ENCODE assay signal across 1 cellular context in the genomic region with DNA sequence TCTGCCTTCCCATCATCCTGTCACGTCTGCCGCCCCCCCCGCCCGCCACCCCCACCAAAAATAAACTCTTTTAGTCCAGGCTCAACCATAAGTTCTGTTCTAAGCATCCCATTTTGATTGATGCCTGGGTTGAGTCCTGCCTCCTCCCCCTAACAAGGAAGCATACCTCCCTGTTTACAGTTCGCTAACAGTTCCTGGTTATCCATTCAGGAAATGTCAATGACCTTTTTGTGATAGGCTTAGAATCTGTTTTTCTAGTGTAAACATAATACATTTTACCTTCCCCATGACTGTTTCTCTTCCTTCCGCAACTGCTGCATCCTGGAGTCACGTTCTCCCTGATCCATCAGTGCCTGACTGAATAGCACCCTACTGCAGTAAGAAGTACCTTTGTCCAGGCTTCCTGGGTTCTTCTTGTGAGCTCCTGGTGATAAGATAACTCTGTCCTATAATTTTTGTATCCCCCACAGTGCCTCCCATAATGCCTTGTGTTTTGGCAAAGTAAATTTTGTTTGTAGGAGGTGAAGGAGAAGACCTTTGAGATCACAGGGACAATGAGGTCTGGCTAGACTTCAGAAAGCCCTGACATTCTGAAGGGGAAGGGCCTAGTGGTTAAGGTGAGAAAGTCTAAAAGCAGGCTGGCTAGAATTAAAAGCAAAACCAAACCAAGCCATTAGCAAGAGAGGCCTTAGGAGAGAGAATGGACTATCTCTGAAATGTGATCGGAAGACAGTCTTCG.
A peak's percentile ranks its signal among the peaks of the same experiment; 100 is the strongest.
TF ChIP-seq lines count a peak whose summit lies in the region.

No MANE protein-coding gene starts in this region.

TF ChIP-seq in SK-N-SH, 30 proteins besides CTCF, POLR2A, EP300 and RAD21 (continued from another document):
- TF ChIP-seq, protein P1, sequence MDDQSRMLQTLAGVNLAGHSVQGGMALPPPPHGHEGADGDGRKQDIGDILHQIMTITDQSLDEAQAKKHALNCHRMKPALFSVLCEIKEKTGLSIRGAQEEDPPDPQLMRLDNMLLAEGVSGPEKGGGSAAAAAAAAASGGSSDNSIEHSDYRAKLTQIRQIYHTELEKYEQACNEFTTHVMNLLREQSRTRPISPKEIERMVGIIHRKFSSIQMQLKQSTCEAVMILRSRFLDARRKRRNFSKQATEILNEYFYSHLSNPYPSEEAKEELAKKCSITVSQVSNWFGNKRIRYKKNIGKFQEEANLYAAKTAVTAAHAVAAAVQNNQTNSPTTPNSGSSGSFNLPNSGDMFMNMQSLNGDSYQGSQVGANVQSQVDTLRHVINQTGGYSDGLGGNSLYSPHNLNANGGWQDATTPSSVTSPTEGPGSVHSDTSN (IDR thresholded peaks at IDR 0.05), result 0 out of 2 replicates have a peak, but pooled peaks have one; percentile 43
- TF ChIP-seq POLR2AphosphoS5 (IDR thresholded peaks at IDR 0.05; ENCODE audit: low read depth, low read length) (no peak), SIN3A (IDR thresholded peaks at IDR 0.05; ENCODE audit: borderline replicate concordance, low read depth, low read length) (no peak)
